1 cellular context compared by ENCODE assay signal in genomic region chr2:28103611-28104010, GRCh38.
TF ChIP-seq lines count a peak whose summit lies in the region.

No MANE protein-coding gene starts in this region.

TF ChIP-seq in GM23338, 12 proteins besides CTCF, POLR2A, EP300 and RAD21 (continued from another document):
- TF ChIP-seq REST (IDR thresholded peaks at IDR 0.05; ENCODE audit: unreplicated experiment) (no peak), CREB1 (CRISPR knock-in tag; IDR thresholded peaks at IDR 0.05; ENCODE audit: low read depth) (no peak), POLR2AphosphoS5 (IDR thresholded peaks at IDR 0.05; ENCODE audit: low read depth) (no peak), EZH2phosphoT487 (IDR thresholded peaks at IDR 0.05; ENCODE audit: unreplicated experiment) (no peak), ZNF462 (CRISPR knock-in tag; IDR thresholded peaks at IDR 0.05) (no peak)
